ENCODE assay signal across 24 cellular contexts in genomic region chr5:143390258-143390657, GRCh38.
"Had no signal": no experiment of that assay in that cellular context is flagged by ENCODE, and none has a peak within 500 bp of the region (broad histone marks: within the 10 kb centered on the region; RNA-seq: fewer than 3 reads in every experiment).

No MANE protein-coding gene starts in this region.

- H3K9me3 ChIP-seq: pancreas, prostate gland, testis had no signal

- ATAC-seq: activated T-cell treated with anti-CD3 and anti-CD28 coated beads, Interleukin-2, amount 50 U/mL, for 4 hours; activated T-helper 17 cell treated with anti-CD3 and anti-CD28 coated beads, Interleukin-2, amount 50 U/mL, for 72 hours; gastroesophageal sphincter; left ventricle myocardium superior; T-helper 17 cell had no signal

- H3K4me2 ChIP-seq: hepatocyte had no signal

- H3K4me3 ChIP-seq: gastroesophageal sphincter, hepatocyte, pancreas, prostate gland, spleen, testis, transverse colon had no signal

- H3K36me3 ChIP-seq: gastroesophageal sphincter, pancreas, prostate gland, transverse colon, WERI-Rb-1 had no signal

- H2AFZ ChIP-seq: hepatocyte had no signal

- DNase-seq: activated CD4-positive, alpha-beta memory T cell treated with anti-CD3 and anti-CD28 coated beads, Interleukin-2, amount 10 ng/mL, durations not matched to agents 7 days and 5 days; activated CD4-positive, alpha-beta T cell treated with anti-CD3 and anti-CD28 coated beads, Interleukin-2, amount 10 ng/mL, durations not matched to agents 24 days and 14 days; activated CD4-positive, CD25-positive, alpha-beta regulatory T cell treated with anti-CD3 and anti-CD28 coated beads, Interleukin-2, amount 50 U/mL, for 72 hours; activated gamma-delta T cell treated with Interleukin-2 at 50 U/mL for 16 hours; activated naive CD4-positive, alpha-beta T cell treated with anti-CD3 and anti-CD28 coated beads, Interleukin-2, amount 50 U/mL, for 16 hours; activated T-cell treated with anti-CD3 and anti-CD28 coated beads, Interleukin-2, amount 50 U/mL, for 4 hours; amygdala; caudate nucleus; islet precursor cell; left ventricle myocardium superior; naive B cell; nucleus accumbens; pancreas; spleen; stimulated activated naive CD4-positive, alpha-beta T cell treated with Interleukin-2 at 50 U/mL for 16 hours; T-helper 17 cell; T1000; testis; transverse colon; WERI-Rb-1 had no signal

- H3K27ac ChIP-seq: hepatocyte, pancreas, prostate gland, spleen, testis, transverse colon, WERI-Rb-1 had no signal

- H3K27me3 ChIP-seq: gastroesophageal sphincter, hepatocyte, pancreas, spleen, testis, transverse colon had no signal
